ENCODE assay signal across 8 cellular contexts in genomic region chr3:56681963-56682457, GRCh38. TPM values are rescaled to one million over a fixed set of nuclear protein-coding genes. Genes with fewer than 3 reads are reported as not detected.
A peak's percentile ranks its signal among the peaks of the same experiment; 100 is the strongest.
DNase-seq lines count a peak whose midpoint lies in the region; ATAC-seq and TF ChIP-seq lines count a peak whose summit lies in the region.

No MANE protein-coding gene starts in this region.

- H3K4me1 Mint-ChIP-seq in central memory CD8-positive, alpha-beta T cell: peaks cover 40% of the 10 kb centered on the region
- peaks cover 33 to 44% (median 42%) of the 10 kb centered on the region in 3 donors for H3K4me1 Mint-ChIP-seq in naive B cell

- peaks cover 13% of the 10 kb centered on the region; the same call in 1 of the 2 replicates for H3K27me3 ChIP-seq in HUES6 (ENCODE audit: control insufficient read depth, insufficient read depth, low read length)

- H3K9me3 Mint-ChIP-seq in central memory CD8-positive, alpha-beta T cell: no peaks in the 10 kb centered on the region
- peaks cover 0 to 4% (median 0%) of the 10 kb centered on the region in 7 donors for H3K9me3 Mint-ChIP-seq in naive B cell

- no peak for DNase-seq in central memory CD8-positive, alpha-beta T cell (ENCODE audit: low spot score in 2 of 2)
- DNase-seq in naive B cell (no peak), DMS114 treated with DMSO at 0.1 percent for 48 hours (lab: John Stamatoyannopoulos, UW; ENCODE audit: unreplicated experiment) (no peak), ureter (ENCODE audit: low spot score) (no peak)

- peak overlapping the region; percentile 97 for H3K4me3 Mint-ChIP-seq in central memory CD8-positive, alpha-beta T cell
- H3K4me3 Mint-ChIP-seq in naive B cell: peak overlapping the region; percentile 93 to 99 (median 96)

- peak overlapping the region; percentile 96 for H3K9ac ChIP-seq in HUES6 (ENCODE audit: low read length)

- no peaks in the 10 kb centered on the region for H3K27me3 Mint-ChIP-seq in central memory CD8-positive, alpha-beta T cell
- no peaks in the 10 kb centered on the region for H3K27me3 Mint-ChIP-seq in naive B cell

- no peak for TF ChIP-seq CTCF in C4-2B (conservative IDR thresholded peaks at IDR 0.05)

- H3K4me1 ChIP-seq in HUES6 (ENCODE audit: control insufficient read depth, insufficient read depth, low read length): peaks cover 23% of the 10 kb centered on the region

- peaks cover 4% of the 10 kb centered on the region; the same call in 1 of the 2 replicates for H3K36me3 ChIP-seq in HUES6 (ENCODE audit: control insufficient read depth, insufficient read depth, low read length)

- peaks cover 12% of the 10 kb centered on the region for H3K9me3 ChIP-seq in HUES6 (ENCODE audit: control insufficient read depth, insufficient read depth, low read depth, low read length)

- H3K27ac ChIP-seq in C4-2B (peak overlapping the region; percentile 85), HUES6 (ENCODE audit: low read depth, low read length) (peak overlapping the region; percentile 100)

- H3K4me3 ChIP-seq in HUES6 (ENCODE audit: low read depth, low read length): peak overlapping the region; percentile 89

- H3K36me3 Mint-ChIP-seq in central memory CD8-positive, alpha-beta T cell (ENCODE audit: insufficient read depth): peaks cover 7% of the 10 kb centered on the region
- H3K36me3 Mint-ChIP-seq in naive B cell: peaks cover 0 to 5% of the 10 kb centered on the region in 2 donors

- H3K27ac Mint-ChIP-seq in central memory CD8-positive, alpha-beta T cell (ENCODE audit: low read depth): peak overlapping the region; percentile 97
- H3K27ac Mint-ChIP-seq in naive B cell: peak overlapping the region; percentile 89 to 99 (median 96)

- ATAC-seq in central memory CD8-positive, alpha-beta T cell (replicated peaks; ENCODE audit: extremely low read depth, poor library complexity, severe bottlenecking): no peak
- ATAC-seq in naive B cell (ENCODE audit: low read depth in 2 of 2): no peak
- no peak for ATAC-seq in HG02623 (IDR thresholded peaks at IDR 0.05; ENCODE audit: unreplicated experiment)
- ATAC-seq in GM21619 (IDR thresholded peaks at IDR 0.05; ENCODE audit: unreplicated experiment): no peak

RNA-seq across cellular contexts. Expression of gene TASOR, which starts 1.1 kb away (rescaled TPM):
- polyA plus RNA-seq in naive B cell (ENCODE audit: low read depth in 6 of 6): 10 to 100 TPM; 37.1 to 47.0 (median 41.0) TPM
- total RNA-seq in ureter: 50.2 TPM
